Comparison of ENCODE assay signal across 30 cellular contexts in genomic region chr2:95049961-95050360, GRCh38. TPM values are rescaled to one million over a fixed set of nuclear protein-coding genes. Genes with fewer than 3 reads are reported as not detected.
DNase-seq lines count a peak whose midpoint lies in the region; ATAC-seq and TF ChIP-seq lines count a peak whose summit lies in the region.
"Had no signal": no experiment of that assay in that cellular context is flagged by ENCODE, and none has a peak within 500 bp of the region (broad histone marks: within the 10 kb centered on the region; RNA-seq: fewer than 3 reads in every experiment).

No MANE protein-coding gene starts in this region.

- H3K4me2 ChIP-seq in neuronal stem cell (ENCODE audit: insufficient read depth, low read length, poor library complexity, severe bottlenecking) (no peak overlapping the region), OCI-LY7 (ENCODE audit: low read length) (no peak overlapping the region)

- no peak for DNase-seq in activated CD4-positive, alpha-beta memory T cell treated with anti-CD3 and anti-CD28 coated beads for 36 hours
- no peak for DNase-seq in activated CD4-positive, alpha-beta memory T cell treated with anti-CD3 and anti-CD28 coated beads, Interleukin-2, amount 10 ng/mL, durations not matched to agents 7 days and 5 days
- DNase-seq in CD14-positive monocyte (ENCODE audit: low spot score) (peak; percentile 16), neuronal stem cell (ENCODE audit: low spot score) (no peak), OCI-LY7 (ENCODE audit: low spot score) (no peak), esophagus muscularis mucosa (ENCODE audit: extremely low spot score) (no peak)
- DNase-seq: activated CD4-positive, alpha-beta T cell treated with anti-CD3 and anti-CD28 coated beads, Interleukin-2, amount 10 ng/mL, durations not matched to agents 7 days and 5 days; CD8-positive, alpha-beta memory T cell; DMS 273 treated with DMSO at 0.1 percent for 48 hours; effector memory CD4-positive, alpha-beta T cell; erythroblast; GM23248; Kasumi-1; NCI-H146; NCI-H510A; ovary; PC-3; Right ventricle myocardium superior; stimulated activated CD4-positive, alpha-beta T cell treated with anti-CD3 and anti-CD28 coated beads, Interleukin-2, amount 100 ng/mL, for 48 hours; T1000; testis; WERI-Rb-1 had no signal

- no peak overlapping the region for H3K4me3 ChIP-seq in neuronal stem cell (ENCODE audit: low read length in 2 of 2)
- H3K4me3 ChIP-seq in OCI-LY7 (ENCODE audit: low read depth, low read length, poor library complexity, severe bottlenecking) = no peak overlapping the region
- H3K4me3 ChIP-seq in esophagus muscularis mucosa = no peak overlapping the region
- H3K4me3 ChIP-seq: coronary artery, GM23248, ovary, testis had no signal

- H3K14ac ChIP-seq in neuronal stem cell (ENCODE audit: low read length) = no peak overlapping the region

- H4K91ac ChIP-seq in neuronal stem cell (ENCODE audit: low read depth, low read length, poor library complexity) = no peak overlapping the region

- H3K23ac ChIP-seq in neuronal stem cell (ENCODE audit: low read depth, low read length, poor library complexity) = no peak overlapping the region

- no peak for TF ChIP-seq EP300 in esophagus muscularis mucosa (IDR thresholded peaks at IDR 0.05)

- H3K27me3 ChIP-seq in neuronal stem cell (ENCODE audit: control insufficient read depth in 3 of 3, insufficient read depth in 3 of 3, low read depth in 1 of 3, low read length in 3 of 3) (peaks cover 0 to 12% (median 0%) of the 10 kb centered on the region in 3 experiments), esophagus muscularis mucosa (peaks cover 0 to 31% (median 3%) of the 10 kb centered on the region in 4 donors)
- H3K27me3 ChIP-seq: ovary, testis had no signal

- H2BK15ac ChIP-seq in neuronal stem cell (ENCODE audit: low read length) = no peak overlapping the region

- no TSS peak for BruUV-seq in OCI-LY7 (replicated peaks; lab: Mats Ljungman, UMichigan)

- no peaks in the 10 kb centered on the region for H3K79me2 ChIP-seq in OCI-LY7 (ENCODE audit: insufficient read depth, low read depth, low read length)

- TF ChIP-seq CTCF in CD14-positive monocyte (IDR thresholded peaks at IDR 0.05) = no peak
- no peak for TF ChIP-seq CTCF in OCI-LY7 (conservative IDR thresholded peaks at IDR 0.05; ENCODE audit: low read length)
- no peak for TF ChIP-seq CTCF in esophagus muscularis mucosa (IDR thresholded peaks at IDR 0.05)

- no peaks in the 10 kb centered on the region for H3K9me3 Mint-ChIP-seq in activated CD4-positive, alpha-beta memory T cell treated with anti-CD3 and anti-CD28 coated beads for 36 hours
- H3K9me3 Mint-ChIP-seq in activated CD4-positive, alpha-beta memory T cell treated with anti-CD3 and anti-CD28 coated beads, Interleukin-2, amount 10 ng/mL, durations not matched to agents 7 days and 5 days = no peaks in the 10 kb centered on the region
- H3K9me3 Mint-ChIP-seq in CD14-positive monocyte = no peaks in the 10 kb centered on the region
- no peaks in the 10 kb centered on the region for H3K9me3 Mint-ChIP-seq in activated T-helper 17 cell treated with anti-CD3 and anti-CD28 coated beads, Interleukin-2, amount 50 U/mL, for 72 hours
- H3K9me3 Mint-ChIP-seq: activated CD4-positive, alpha-beta T cell treated with anti-CD3 and anti-CD28 coated beads, Interleukin-2, amount 10 ng/mL, durations not matched to agents 7 days and 5 days; mesothelial cell of epicardium; natural killer cell treated with Interleukin-12 subunit alpha and Interleukin-12 subunit beta and Interleukin-15 and Interleukin-18, amount 100 ng/mL, for 72 hours had no signal

- no peak for TF ChIP-seq POLR2A in esophagus muscularis mucosa (IDR thresholded peaks at IDR 0.05; ENCODE audit: low read depth)

- H3K4me3 Mint-ChIP-seq in activated CD4-positive, alpha-beta memory T cell treated with anti-CD3 and anti-CD28 coated beads for 36 hours = no peak overlapping the region
- no peak overlapping the region for H3K4me3 Mint-ChIP-seq in activated CD4-positive, alpha-beta memory T cell treated with anti-CD3 and anti-CD28 coated beads, Interleukin-2, amount 10 ng/mL, durations not matched to agents 7 days and 5 days
- H3K4me3 Mint-ChIP-seq in CD14-positive monocyte = no peak overlapping the region
- peak overlapping the region; percentile 66 for H3K4me3 Mint-ChIP-seq in activated T-helper 17 cell treated with anti-CD3 and anti-CD28 coated beads, Interleukin-2, amount 50 U/mL, for 72 hours
- H3K4me3 Mint-ChIP-seq: activated CD4-positive, alpha-beta T cell treated with anti-CD3 and anti-CD28 coated beads, Interleukin-2, amount 10 ng/mL, durations not matched to agents 7 days and 5 days; CD8-positive, alpha-beta memory T cell; mesothelial cell of epicardium had no signal

- no peak overlapping the region for H3K18ac ChIP-seq in neuronal stem cell (ENCODE audit: low read length)

- H3K9me3 ChIP-seq in neuronal stem cell (replicated peaks in 1 of 2; ENCODE audit: control insufficient read depth in 2 of 2, insufficient read depth in 1 of 2, low read depth in 1 of 2, low read length in 2 of 2) (no peaks in the 10 kb centered on the region), OCI-LY7 (ENCODE audit: low read length) (no peaks in the 10 kb centered on the region), esophagus muscularis mucosa (no peaks in the 10 kb centered on the region)
- H3K9me3 ChIP-seq: ovary, testis had no signal

- no peak overlapping the region for H2BK12ac ChIP-seq in neuronal stem cell (ENCODE audit: low read length)

- intact Hi-C loops in activated CD4-positive, alpha-beta memory T cell treated with anti-CD3 and anti-CD28 coated beads for 36 hours (cut with micrococcal nuclease) = no loop called here
- intact Hi-C loops in CD14-positive monocyte (cut with micrococcal nuclease) = no loop called here
- intact Hi-C loops in OCI-LY7 (cut with micrococcal nuclease; ENCODE audit: unreplicated experiment) = no loop called here
- intact Hi-C loops in esophagus muscularis mucosa (cut with DNase I) = loop anchor here (2.0 kb wide), 1 partner anchor 27 kb away; no protein-coding TSS in a partner anchor

- H3K9ac ChIP-seq in neuronal stem cell (ENCODE audit: low read depth, low read length, poor library complexity) = no peak overlapping the region
- H3K9ac ChIP-seq: GM23248 had no signal

- POLR2A ChIA-PET in activated CD4-positive, alpha-beta memory T cell treated with anti-CD3 and anti-CD28 coated beads for 36 hours (lab: Charles Lee) = no interaction called here
- POLR2A ChIA-PET in activated CD4-positive, alpha-beta memory T cell treated with anti-CD3 and anti-CD28 coated beads, Interleukin-2, amount 10 ng/mL, durations not matched to agents 7 days and 5 days (lab: Charles Lee) = interaction anchor here (0.9 kb wide), 1 partner anchor 29 kb away, joined by 5 read pairs; no protein-coding TSS in a partner anchor
- POLR2A ChIA-PET in OCI-LY7 (lab: Charles Lee) = no interaction called here

- no peak overlapping the region for H2AFZ ChIP-seq in neuronal stem cell (ENCODE audit: low read length)
- H2AFZ ChIP-seq in OCI-LY7 (ENCODE audit: low read length) = no peak overlapping the region
- H2AFZ ChIP-seq: GM23248 had no signal

- peak overlapping the region; percentile 69 for H3K27ac Mint-ChIP-seq in activated CD4-positive, alpha-beta memory T cell treated with anti-CD3 and anti-CD28 coated beads for 36 hours
- H3K27ac Mint-ChIP-seq in activated CD4-positive, alpha-beta memory T cell treated with anti-CD3 and anti-CD28 coated beads, Interleukin-2, amount 10 ng/mL, durations not matched to agents 7 days and 5 days = no peak overlapping the region
- no peak overlapping the region for H3K27ac Mint-ChIP-seq in CD14-positive monocyte
- peak overlapping the region; percentile 90 for H3K27ac Mint-ChIP-seq in activated T-helper 17 cell treated with anti-CD3 and anti-CD28 coated beads, Interleukin-2, amount 50 U/mL, for 72 hours
- H3K27ac Mint-ChIP-seq: activated CD4-positive, alpha-beta T cell treated with anti-CD3 and anti-CD28 coated beads, Interleukin-2, amount 10 ng/mL, durations not matched to agents 7 days and 5 days; mesothelial cell of epicardium had no signal

- no peak overlapping the region for H3K4ac ChIP-seq in neuronal stem cell (ENCODE audit: low read length)

- CTCF ChIA-PET in activated CD4-positive, alpha-beta memory T cell treated with anti-CD3 and anti-CD28 coated beads for 36 hours (lab: Charles Lee) = interaction anchor here (1.4 to 15.1 kb wide), 3 partner anchors 8 to 27 kb away, joined by 4 to 156 read pairs (median 89); partner anchors contain the start of gene MAL
- CTCF ChIA-PET in activated CD4-positive, alpha-beta memory T cell treated with anti-CD3 and anti-CD28 coated beads, Interleukin-2, amount 10 ng/mL, durations not matched to agents 7 days and 5 days (lab: Charles Lee) = interaction anchor here (1.3 to 1.7 kb wide), 2 partner anchors 27 to 30 kb away, joined by 4 read pairs; no protein-coding TSS in a partner anchor
- CTCF ChIA-PET in OCI-LY7 (lab: Charles Lee; ENCODE audit: unreplicated experiment) = no interaction called here

- H3K36me3 ChIP-seq in neuronal stem cell (replicated peaks in 1 of 2; ENCODE audit: control insufficient read depth in 2 of 2, insufficient read depth in 2 of 2, low read length in 2 of 2) = no peaks in the 10 kb centered on the region
- no peaks in the 10 kb centered on the region for H3K36me3 ChIP-seq in OCI-LY7 (ENCODE audit: insufficient read depth, low read length)
- H3K36me3 ChIP-seq in esophagus muscularis mucosa = no peaks in the 10 kb centered on the region
- H3K36me3 ChIP-seq: ovary, WERI-Rb-1 had no signal

- H4K20me1 ChIP-seq in OCI-LY7 (ENCODE audit: insufficient read depth, low read length) = no peaks in the 10 kb centered on the region

- no peak overlapping the region for H4K8ac ChIP-seq in neuronal stem cell (ENCODE audit: low read depth, low read length)

- H3K4me1 Mint-ChIP-seq in activated CD4-positive, alpha-beta memory T cell treated with anti-CD3 and anti-CD28 coated beads for 36 hours (ENCODE audit: low read depth) = peaks cover 52% of the 10 kb centered on the region
- peaks cover 50% of the 10 kb centered on the region for H3K4me1 Mint-ChIP-seq in activated CD4-positive, alpha-beta memory T cell treated with anti-CD3 and anti-CD28 coated beads, Interleukin-2, amount 10 ng/mL, durations not matched to agents 7 days and 5 days
- H3K4me1 Mint-ChIP-seq in CD14-positive monocyte = no peaks in the 10 kb centered on the region
- peaks cover 42% of the 10 kb centered on the region for H3K4me1 Mint-ChIP-seq in activated T-helper 17 cell treated with anti-CD3 and anti-CD28 coated beads, Interleukin-2, amount 50 U/mL, for 72 hours
- H3K4me1 Mint-ChIP-seq: mesothelial cell of epicardium had no signal

- peaks cover 16% of the 10 kb centered on the region for H3K36me3 Mint-ChIP-seq in activated CD4-positive, alpha-beta memory T cell treated with anti-CD3 and anti-CD28 coated beads for 36 hours
- peaks cover 60% of the 10 kb centered on the region for H3K36me3 Mint-ChIP-seq in activated CD4-positive, alpha-beta memory T cell treated with anti-CD3 and anti-CD28 coated beads, Interleukin-2, amount 10 ng/mL, durations not matched to agents 7 days and 5 days (ENCODE audit: low read depth)
- no peaks in the 10 kb centered on the region for H3K36me3 Mint-ChIP-seq in CD14-positive monocyte
- peaks cover 51% of the 10 kb centered on the region for H3K36me3 Mint-ChIP-seq in activated T-helper 17 cell treated with anti-CD3 and anti-CD28 coated beads, Interleukin-2, amount 50 U/mL, for 72 hours (ENCODE audit: low read depth)
- H3K36me3 Mint-ChIP-seq: mesothelial cell of epicardium; natural killer cell treated with Interleukin-12 subunit alpha and Interleukin-12 subunit beta and Interleukin-15 and Interleukin-18, amount 100 ng/mL, for 72 hours had no signal

- WGBS in neuronal stem cell (ENCODE audit: extremely low coverage in 2 of 2, insufficient read length in 2 of 2, insufficient replicate concordance in 1 of 2), 2 donors = no CpG with 5 or more reads among the region's 6 CpGs
- 75% methylated on average over 3 of the region's 6 CpGs for WGBS in esophagus muscularis mucosa

- peak overlapping the region; percentile 55 for H2BK5ac ChIP-seq in neuronal stem cell (ENCODE audit: low read length)

- no peak overlapping the region for H2AK5ac ChIP-seq in neuronal stem cell (ENCODE audit: low read depth, low read length)

- no peaks in the 10 kb centered on the region for H3K4me1 ChIP-seq in neuronal stem cell (ENCODE audit: control insufficient read depth in 2 of 2, insufficient read depth in 1 of 2, low read depth in 1 of 2, low read length in 2 of 2)
- H3K4me1 ChIP-seq in OCI-LY7 (ENCODE audit: insufficient read depth, low read length, poor library complexity, severe bottlenecking) = no peaks in the 10 kb centered on the region
- H3K4me1 ChIP-seq in esophagus muscularis mucosa = peaks cover 0 to 4% (median 0%) of the 10 kb centered on the region in 4 donors
- H3K4me1 ChIP-seq: testis had no signal

- no peaks in the 10 kb centered on the region for H3K27me3 Mint-ChIP-seq in activated CD4-positive, alpha-beta memory T cell treated with anti-CD3 and anti-CD28 coated beads for 36 hours
- no peaks in the 10 kb centered on the region for H3K27me3 Mint-ChIP-seq in activated CD4-positive, alpha-beta memory T cell treated with anti-CD3 and anti-CD28 coated beads, Interleukin-2, amount 10 ng/mL, durations not matched to agents 7 days and 5 days
- peaks cover 3 to 11% (median 10%) of the 10 kb centered on the region in 3 donors for H3K27me3 Mint-ChIP-seq in CD14-positive monocyte (ENCODE audit: low read depth in 3 of 3)
- H3K27me3 Mint-ChIP-seq in activated T-helper 17 cell treated with anti-CD3 and anti-CD28 coated beads, Interleukin-2, amount 50 U/mL, for 72 hours = no peaks in the 10 kb centered on the region
- H3K27me3 Mint-ChIP-seq: activated CD4-positive, alpha-beta T cell treated with anti-CD3 and anti-CD28 coated beads, Interleukin-2, amount 10 ng/mL, durations not matched to agents 7 days and 5 days had no signal

- no peak for ATAC-seq in activated T-helper 17 cell treated with anti-CD3 and anti-CD28 coated beads, Interleukin-2, amount 50 U/mL, for 72 hours (replicated peaks)
- ATAC-seq in HG02870 (IDR thresholded peaks at IDR 0.05; ENCODE audit: unreplicated experiment) = no peak
- ATAC-seq: natural killer cell treated with Interleukin-12 subunit alpha and Interleukin-12 subunit beta and Interleukin-15 and Interleukin-18, amount 100 ng/mL, for 72 hours; PC-3 had no signal

- H3K27ac ChIP-seq in neuronal stem cell (replicated peaks; ENCODE audit: low read length) = no peak overlapping the region
- no peak overlapping the region for H3K27ac ChIP-seq in OCI-LY7 (ENCODE audit: low read depth, low read length, poor library complexity, severe bottlenecking)
- H3K27ac ChIP-seq in esophagus muscularis mucosa (replicated peaks in 1 of 4) = no peak overlapping the region
- H3K27ac ChIP-seq: coronary artery, GM23248, HL-60, ovary, testis, WERI-Rb-1 had no signal

- H2BK120ac ChIP-seq in neuronal stem cell (ENCODE audit: low read depth, low read length) = no peak overlapping the region

- no peaks in the 10 kb centered on the region for H3K9me2 ChIP-seq in OCI-LY7 (ENCODE audit: insufficient read depth, low read length)

- no peaks in the 10 kb centered on the region for H3K79me1 ChIP-seq in neuronal stem cell (ENCODE audit: low read depth, low read length)

RNA-seq across cellular contexts. Expression of gene MAL, which starts 24.5 kb away (rescaled TPM):
- total RNA-seq in activated CD4-positive, alpha-beta memory T cell treated with anti-CD3 and anti-CD28 coated beads for 36 hours = 10 to 100 TPM; 63.5 to 63.6 TPM
- total RNA-seq in activated CD4-positive, alpha-beta memory T cell treated with anti-CD3 and anti-CD28 coated beads, Interleukin-2, amount 10 ng/mL, durations not matched to agents 7 days and 5 days = 100 to 1,000 TPM; 202 to 210 TPM
- polyA plus RNA-seq in CD14-positive monocyte = under 1 TPM; 0.39 to 0.48 TPM
- 10 to 100 TPM; 47.2 to 65.9 TPM for total RNA-seq in activated T-helper 17 cell treated with anti-CD3 and anti-CD28 coated beads, Interleukin-2, amount 50 U/mL, for 72 hours
- 0.18 TPM for polyA plus RNA-seq in neuronal stem cell (2013, experiment 1 of 2)
- 0.19 TPM for polyA plus RNA-seq in neuronal stem cell (2013, experiment 2 of 2)
- total RNA-seq in OCI-LY7 (2014; rRNA removed; shearing (Covaris generic)) = not detected in 2 replicates
- total RNA-seq in OCI-LY7 (2022) (not detected in 2 replicates), esophagus muscularis mucosa (10 to 100 TPM; 23.3 to 46.2 (median 36.6) TPM)
- total RNA-seq: A172, fibroblast of villous mesenchyme, GM23248, mesothelial cell of epicardium had no signal
- polyA plus RNA-seq: GM23248 had no signal

Comparison
In these comparisons a context has a peak if more than half of its experiments do, and no peak if none do; other contexts are left out.
1. H3K27ac Mint-ChIP-seq: peak in activated CD4-positive, alpha-beta memory T cell treated with anti-CD3 and anti-CD28 coated beads for 36 hours (single experiment) and activated T-helper 17 cell treated with anti-CD3 and anti-CD28 coated beads, Interleukin-2, amount 50 U/mL, for 72 hours (single experiment); none in activated CD4-positive, alpha-beta memory T cell treated with anti-CD3 and anti-CD28 coated beads, Interleukin-2, amount 10 ng/mL, durations not matched to agents 7 days and 5 days (single experiment) and CD14-positive monocyte (0 of 7).
2. RNA of gene MAL, which starts 24.5 kb away (total RNA-seq): 202 to 210 TPM in activated CD4-positive, alpha-beta memory T cell treated with anti-CD3 and anti-CD28 coated beads, Interleukin-2, amount 10 ng/mL, durations not matched to agents 7 days and 5 days, 47.2 to 65.9 TPM in activated T-helper 17 cell treated with anti-CD3 and anti-CD28 coated beads, Interleukin-2, amount 50 U/mL, for 72 hours, 63.5 to 63.6 TPM in activated CD4-positive, alpha-beta memory T cell treated with anti-CD3 and anti-CD28 coated beads for 36 hours and 23.3 to 46.2 TPM in esophagus muscularis mucosa; not detected in OCI-LY7; every median in the first group is over 10 times any median in the second.